In genomic region chr4:180741703-180742102, GRCh38 we compare ENCODE assay signal across 8 cellular contexts.
"Had no signal": no experiment of that assay in that cellular context is flagged by ENCODE, and none has a peak within 500 bp of the region (broad histone marks: within the 10 kb centered on the region; RNA-seq: fewer than 3 reads in every experiment).

No MANE protein-coding gene starts in this region.

- H3K9me3 ChIP-seq: HAP-1 had no signal

- H3K4me2 ChIP-seq: GM23338 had no signal

- DNase-seq: GM23248, GOT3, H7, H9, HCEC 1CT, HFFc6 had no signal

- H3K36me3 ChIP-seq: HAP-1 had no signal

- H3K4me3 ChIP-seq: GM23248, GM23338, HAP-1 had no signal

- H3K9ac ChIP-seq: GM23248 had no signal

- H2AFZ ChIP-seq: GM23248, GM23338 had no signal

- H3K27ac ChIP-seq: GM23248 had no signal
